8 cellular contexts compared by ENCODE assay signal in the genomic region with DNA sequence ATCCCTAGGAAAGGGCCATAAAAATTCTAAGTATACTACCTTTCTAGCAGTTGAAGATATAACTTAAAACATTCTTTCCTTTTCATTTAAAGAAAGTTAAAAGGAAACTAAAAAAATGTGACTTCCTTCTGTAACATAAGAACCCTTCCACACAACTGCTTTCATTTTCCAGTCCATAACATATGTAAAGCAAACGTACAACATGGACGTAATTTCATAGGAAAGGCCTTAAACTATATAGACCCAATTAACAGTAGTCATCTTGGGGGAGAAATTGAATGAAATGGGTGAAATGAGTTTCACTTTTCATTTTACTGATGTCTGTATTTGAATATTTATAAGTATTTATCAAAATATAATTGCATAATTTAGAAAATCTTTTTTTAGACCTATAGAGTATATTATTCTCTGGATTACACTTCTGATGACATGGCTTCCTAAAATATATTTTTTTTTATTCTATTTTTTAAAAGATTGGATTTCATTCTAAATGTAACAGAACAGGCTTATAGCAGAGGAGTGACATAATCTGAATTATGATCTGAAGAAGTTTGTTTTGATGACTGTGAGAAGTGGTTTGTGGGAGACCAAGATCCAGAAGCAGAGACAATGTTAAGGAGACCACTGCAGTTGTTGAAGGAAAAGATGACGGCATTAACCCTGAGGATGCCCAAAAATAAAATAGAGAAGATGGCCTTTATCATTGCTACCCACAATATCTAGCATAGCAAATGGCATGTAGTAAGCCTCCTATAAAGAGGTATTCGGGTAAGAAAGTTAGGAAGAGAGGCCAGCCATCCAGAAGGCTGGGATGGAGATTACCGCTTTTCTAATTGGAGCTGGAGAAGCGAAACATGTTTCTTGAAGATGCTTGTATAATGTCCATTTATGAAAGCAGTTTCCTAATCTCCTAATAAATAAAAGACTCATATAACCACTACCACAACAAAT.
DNase-seq lines count a peak whose midpoint lies in the region; ATAC-seq and TF ChIP-seq lines count a peak whose summit lies in the region.

No MANE protein-coding gene starts in this region.

- peak; percentile 23 for ATAC-seq in GM19468 (IDR thresholded peaks at IDR 0.05; ENCODE audit: extremely low read depth, unreplicated experiment)
- peak; percentile 51 for ATAC-seq in HG03196 (IDR thresholded peaks at IDR 0.05; ENCODE audit: unreplicated experiment)

- intact Hi-C loops in CD4-positive, alpha-beta memory T cell (cut with micrococcal nuclease), result loop anchor here (5.0 kb wide), 1 partner anchor 403 kb away; no protein-coding TSS in a partner anchor

- peaks cover 21% of the 10 kb centered on the region for H3K4me1 ChIP-seq in CD4-positive, alpha-beta memory T cell (ENCODE audit: insufficient read depth, low read length)
- peaks cover 5 to 19% of the 10 kb centered on the region in 2 donors for H3K4me1 ChIP-seq in duodenal mucosa (ENCODE audit: control insufficient read depth in 1 of 2, insufficient read depth in 2 of 2, low read length in 2 of 2)

- H3K27ac Mint-ChIP-seq in CD4-positive, alpha-beta memory T cell, result peak overlapping the region; percentile 61 to 91 (median 77)
- no peak overlapping the region; the same call in 1 of the 2 replicates for H3K27ac Mint-ChIP-seq in HFFc6

- peak overlapping the region; percentile 28 to 30 for H3K4me3 ChIP-seq in CD4-positive, alpha-beta memory T cell (ENCODE audit: low read length in 2 of 2)
- H3K4me3 ChIP-seq in duodenal mucosa (ENCODE audit: low read depth in 1 of 2, low read length in 2 of 2), result peak overlapping the region; percentile 3

- H3K36me3 ChIP-seq in CD4-positive, alpha-beta memory T cell (ENCODE audit: insufficient read depth, low read length), result no peaks in the 10 kb centered on the region
- no peaks in the 10 kb centered on the region for H3K36me3 ChIP-seq in duodenal mucosa (ENCODE audit: control insufficient read depth in 1 of 2, insufficient read depth in 2 of 2, low read length in 2 of 2)

- no peaks in the 10 kb centered on the region for H3K27me3 Mint-ChIP-seq in CD4-positive, alpha-beta memory T cell
- no peaks in the 10 kb centered on the region; the same call in 1 of the 2 replicates for H3K27me3 Mint-ChIP-seq in HFFc6 (ENCODE audit: insufficient read depth)

- TF ChIP-seq CTCF in HFFc6 (IDR thresholded peaks at IDR 0.05), result no peak

- H3K4me3 Mint-ChIP-seq in CD4-positive, alpha-beta memory T cell, result peak overlapping the region; percentile 69 to 89 (median 82)
- H3K4me3 Mint-ChIP-seq in HFFc6, result no peak overlapping the region

- CTCF ChIA-PET in CD4-positive, alpha-beta memory T cell (lab: Charles Lee; ENCODE audit: partially characterized antibody), result no interaction called here

- peaks cover 0 to 16% (median 10%) of the 10 kb centered on the region in 8 donors for H3K9me3 Mint-ChIP-seq in CD4-positive, alpha-beta memory T cell
- H3K9me3 Mint-ChIP-seq in HFFc6, result no peaks in the 10 kb centered on the region

- H3K36me3 Mint-ChIP-seq in CD4-positive, alpha-beta memory T cell, result no peaks in the 10 kb centered on the region
- peaks cover 14% of the 10 kb centered on the region for H3K36me3 Mint-ChIP-seq in HFFc6 (ENCODE audit: low read depth)

- H3K9me3 ChIP-seq in CD4-positive, alpha-beta memory T cell (ENCODE audit: control insufficient read depth in 1 of 2, low read length in 2 of 2), result peaks cover 0 to 4% of the 10 kb centered on the region in 2 donors
- H3K9me3 ChIP-seq in duodenal mucosa (ENCODE audit: control insufficient read depth in 1 of 2, low read length in 2 of 2), result no peaks in the 10 kb centered on the region

- peak in 4 of 5 donors; percentile 13 to 36 (median 25) for DNase-seq in CD4-positive, alpha-beta memory T cell
- DNase-seq in amygdala (lab: John Stamatoyannopoulos, UW) (no peak), HFFc6 (no peak), SKM-1 treated with dmso at 0.1 percent for 144 hours (lab: John Stamatoyannopoulos, UW; ENCODE audit: unreplicated experiment) (no peak), LoVo (ENCODE audit: low spot score) (no peak)

- POLR2A ChIA-PET in CD4-positive, alpha-beta memory T cell (lab: Charles Lee; ENCODE audit: partially characterized antibody), result no interaction called here

- H3K27me3 ChIP-seq in CD4-positive, alpha-beta memory T cell (ENCODE audit: insufficient read depth, low read length), result no peaks in the 10 kb centered on the region
- no peaks in the 10 kb centered on the region for H3K27me3 ChIP-seq in duodenal mucosa (ENCODE audit: control insufficient read depth in 1 of 2, insufficient read depth in 2 of 2, low read length in 2 of 2)

- H3K9ac ChIP-seq in duodenal mucosa (ENCODE audit: low read depth in 1 of 2, low read length in 2 of 2), result no peak overlapping the region

- H3K27ac ChIP-seq in CD4-positive, alpha-beta memory T cell (ENCODE audit: low read depth, low read length), result peak overlapping the region; percentile 32
- no peak overlapping the region for H3K27ac ChIP-seq in duodenal mucosa (ENCODE audit: low read depth, low read length)

- H3K4me1 Mint-ChIP-seq in CD4-positive, alpha-beta memory T cell, result peaks cover 19 to 30% (median 25%) of the 10 kb centered on the region in 4 donors
- peaks cover 26% of the 10 kb centered on the region for H3K4me1 Mint-ChIP-seq in HFFc6 (ENCODE audit: low read depth)

Comparison
In these comparisons a context has a peak if more than half of its experiments do, and no peak if none do; other contexts are left out.
1. DNase-seq: peak in CD4-positive, alpha-beta memory T cell (4 of 5); none in amygdala (0 of 56), HFFc6 (single experiment), SKM-1 treated with dmso at 0.1 percent for 144 hours (single experiment) and LoVo (single experiment).